Comparison of ENCODE assay signal across 14 cellular contexts in genomic region chr21:31078796-31079195, GRCh38. TPM values are rescaled to one million over a fixed set of nuclear protein-coding genes. Genes with fewer than 3 reads are reported as not detected.
DNase-seq lines count a peak whose midpoint lies in the region; ATAC-seq and TF ChIP-seq lines count a peak whose summit lies in the region.
"Had no signal": no experiment of that assay in that cellular context is flagged by ENCODE, and none has a peak within 500 bp of the region (broad histone marks: within the 10 kb centered on the region; RNA-seq: fewer than 3 reads in every experiment).

No MANE protein-coding gene starts in this region.

- H2AFZ ChIP-seq in osteoblast (ENCODE audit: low read length), result no peak overlapping the region

- no peaks in the 10 kb centered on the region for H3K4me1 ChIP-seq in osteoblast (ENCODE audit: insufficient read depth, low read length)
- H3K4me1 ChIP-seq: suprapubic skin had no signal

- no peaks in the 10 kb centered on the region for H3K79me2 ChIP-seq in osteoblast (ENCODE audit: insufficient read depth, low read length)

- H4K20me1 ChIP-seq in osteoblast (ENCODE audit: insufficient read depth, low read length), result no peaks in the 10 kb centered on the region

- no peak overlapping the region for H3K27ac ChIP-seq in osteoblast (ENCODE audit: low read depth, low read length)
- H3K27ac ChIP-seq: suprapubic skin had no signal

- H3K27me3 ChIP-seq in osteoblast (ENCODE audit: insufficient read depth, low read length), result no peaks in the 10 kb centered on the region
- H3K27me3 ChIP-seq: suprapubic skin had no signal

- in situ Hi-C loops in ACHN (cut with HindIII; ENCODE audit: low pct_ligation_motif_present, low pct_unique_long_range_greater_than_20kb, low sequenced_read_pairs), result no loop called here

- H3K9me3 ChIP-seq in osteoblast (ENCODE audit: low read depth, low read length), result no peaks in the 10 kb centered on the region
- H3K9me3 ChIP-seq: suprapubic skin had no signal

- no peak overlapping the region for H3K4me2 ChIP-seq in osteoblast (ENCODE audit: insufficient read depth, low read length)

- H3K4me3 ChIP-seq in osteoblast (ENCODE audit: insufficient read depth, low read length), result no peak overlapping the region
- H3K4me3 ChIP-seq: suprapubic skin had no signal

- H3K36me3 ChIP-seq in osteoblast (ENCODE audit: insufficient read depth, low read length), result no peaks in the 10 kb centered on the region
- H3K36me3 ChIP-seq: suprapubic skin had no signal

- TF ChIP-seq CTCF in osteoblast (IDR thresholded peaks at IDR 0.05; ENCODE audit: extremely low read depth, low read depth, low read length), result no peak

- ATAC-seq in GM21526 (IDR thresholded peaks at IDR 0.05; ENCODE audit: low FRiP score, unreplicated experiment), result peak; percentile 69
- ATAC-seq in HG03354 (IDR thresholded peaks at IDR 0.05; ENCODE audit: poor library complexity, severe bottlenecking, unreplicated experiment), result peak; percentile 57
- ATAC-seq: esophagus mucosa had no signal

- DNase-seq in activated CD4-positive, alpha-beta T cell treated with anti-CD3 and anti-CD28 coated beads for 48 hours, result peak; percentile 18
- DNase-seq in activated CD4-positive, alpha-beta T cell treated with anti-CD3 and anti-CD28 coated beads, Interleukin-2, amount 50 U/mL, for 48 hours, result no peak
- DNase-seq in osteoblast (ENCODE audit: insufficient read length, low spot score, missing footprints) (peak; percentile 17), ACHN (no peak), islet precursor cell (no peak), ecto neural progenitor cell (ENCODE audit: low spot score) (no peak)
- DNase-seq: caudate nucleus, NCI-H2227 treated with DMSO at 0.1 percent for 48 hours, RPMI8226 had no signal

RNA-seq across cellular contexts. Expression of gene KRTAP19-8, which starts 40.5 kb away (rescaled TPM):
- not detected in 2 replicates for total RNA-seq in osteoblast
- total RNA-seq: esophagus mucosa, mononuclear cell, suprapubic skin had no signal

Comparison
In these comparisons a context has a peak if more than half of its experiments do, and no peak if none do; other contexts are left out.
1. DNase-seq: peak in activated CD4-positive, alpha-beta T cell treated with anti-CD3 and anti-CD28 coated beads for 48 hours (single experiment) and osteoblast (single experiment); none in activated CD4-positive, alpha-beta T cell treated with anti-CD3 and anti-CD28 coated beads, Interleukin-2, amount 50 U/mL, for 48 hours (0 of 2), ACHN (single experiment), islet precursor cell (single experiment) and ecto neural progenitor cell (single experiment).